10 cellular contexts compared by ENCODE assay signal in genomic region chr3:126746395-126747177, GRCh38. TPM values are rescaled to one million over a fixed set of nuclear protein-coding genes. Genes with fewer than 3 reads are reported as not detected.
A peak's percentile ranks its signal among the peaks of the same experiment; 100 is the strongest.
DNase-seq lines count a peak whose midpoint lies in the region; ATAC-seq and TF ChIP-seq lines count a peak whose summit lies in the region.
"Had no signal": no experiment of that assay in that cellular context is flagged by ENCODE, and none has a peak within 500 bp of the region (broad histone marks: within the 10 kb centered on the region; RNA-seq: fewer than 3 reads in every experiment).

No MANE protein-coding gene starts in this region.

- no peaks in the 10 kb centered on the region; the same call in 1 of the 2 replicates for H3K36me3 ChIP-seq in IMR-90 (ENCODE audit: control insufficient read depth, insufficient read depth, low read length)
- no peaks in the 10 kb centered on the region for H3K36me3 ChIP-seq in mesendoderm (ENCODE audit: control insufficient read depth, insufficient read depth, low read length)

- H4K91ac ChIP-seq in IMR-90 (ENCODE audit: insufficient read depth, low read depth, low read length), result peak overlapping the region; percentile 39; the same call in 1 of the 2 replicates

- H2BK5ac ChIP-seq in IMR-90 (ENCODE audit: low read depth, low read length, poor library complexity, severe bottlenecking), result no peak overlapping the region
- H2BK5ac ChIP-seq in mesendoderm (ENCODE audit: low read length), result no peak overlapping the region

- H3K27ac ChIP-seq in IMR-90 (ENCODE audit: insufficient read depth, low read length), result no peak overlapping the region
- H3K27ac ChIP-seq in mesendoderm (ENCODE audit: low read depth, low read length), result no peak overlapping the region
- H3K27ac ChIP-seq: HL-60 had no signal

- peak overlapping the region; percentile 45; the same call in 1 of the 2 replicates for H2AK5ac ChIP-seq in IMR-90 (ENCODE audit: low read depth, low read length)
- H2AK5ac ChIP-seq in mesendoderm (ENCODE audit: low read length), result no peak overlapping the region

- no peak for TF ChIP-seq CTCF in AG10803 (conservative IDR thresholded peaks at IDR 0.05; ENCODE audit: low read length)
- TF ChIP-seq CTCF in IMR-90 (conservative IDR thresholded peaks at IDR 0.05; ENCODE audit: low read depth, low read length), result peak; percentile 26; the same call in 1 of the 2 replicates
- TF ChIP-seq CTCF in choroid plexus epithelial cell (conservative IDR thresholded peaks at IDR 0.05; ENCODE audit: low read depth, low read length), result peak; percentile 46

- dilution Hi-C loops in IMR-90 (cut with HindIII; ENCODE audit: low sequenced_read_pairs, unreplicated experiment), result no loop called here

- no peak overlapping the region for H3K18ac ChIP-seq in IMR-90 (ENCODE audit: low read depth, low read length)
- H3K18ac ChIP-seq in mesendoderm (ENCODE audit: low read length), result no peak overlapping the region

- H3K27me3 ChIP-seq in IMR-90 (ENCODE audit: control insufficient read depth, insufficient read depth, low read length) (no peaks in the 10 kb centered on the region), mesendoderm (ENCODE audit: insufficient read depth, low read length, poor library complexity) (no peaks in the 10 kb centered on the region)

- CTCF ChIA-PET in IMR-90 (lab: Yijun Ruan, JAX), result interaction anchor here (1.7 kb wide), 1 partner anchor 68 kb away, joined by 4 read pairs; no protein-coding TSS in a partner anchor

- intact Hi-C loops in IMR-90 (cut with micrococcal nuclease), result no loop called here

- peak overlapping the region; percentile 82 for H2AFZ ChIP-seq in IMR-90 (replicated peaks; ENCODE audit: low read length, poor library complexity)

- peaks cover 5% of the 10 kb centered on the region; the same call in 1 of the 2 replicates for H4K20me1 ChIP-seq in IMR-90 (ENCODE audit: insufficient read depth, low read length)

- in situ Hi-C loops in IMR-90 (cut with MboI; ENCODE audit: low sequenced_read_pairs), result no loop called here

- H3K23ac ChIP-seq in IMR-90 (ENCODE audit: low read depth, low read length) (0 out of 2 replicates have a peak overlapping the region, but pooled peaks have one; percentile 31), mesendoderm (ENCODE audit: low read length) (peak overlapping the region; percentile 18)

- H3K9ac ChIP-seq in IMR-90 (ENCODE audit: low read depth, low read length) (peak overlapping the region; percentile 13; the same call in 1 of the 2 replicates), mesendoderm (ENCODE audit: low read length) (no peak overlapping the region)

- H3K9me1 ChIP-seq in IMR-90 (ENCODE audit: insufficient read depth, low read length), result peaks cover 9% of the 10 kb centered on the region; the same call in 1 of the 2 replicates

- H3K4me2 ChIP-seq in IMR-90 (ENCODE audit: low read depth, low read length) (0 out of 2 replicates have a peak overlapping the region, but pooled peaks have one; percentile 44), mesendoderm (ENCODE audit: low read length) (no peak overlapping the region)

- H3K14ac ChIP-seq in IMR-90 (replicated peaks; ENCODE audit: low read depth, low read length), result peak overlapping the region; percentile 88

- peak overlapping the region; percentile 84 for H2AK9ac ChIP-seq in IMR-90 (replicated peaks; ENCODE audit: low read depth, low read length, poor library complexity)

- POLR2A ChIA-PET in IMR-90 (lab: Charles Lee; ENCODE audit: unreplicated experiment), result no interaction called here

- H3K4me3 ChIP-seq in AG10803 (ENCODE audit: low read length) (no peak overlapping the region), IMR-90 (ENCODE audit: insufficient read depth, low read depth, low read length) (no peak overlapping the region), choroid plexus epithelial cell (ENCODE audit: low read depth, low read length) (peak overlapping the region; percentile 25), mesendoderm (ENCODE audit: low read length) (no peak overlapping the region)

- WGBS in IMR-90 (ENCODE audit: extremely low coverage in 2 of 2, insufficient read length in 1 of 2), 2 experiments, result 66% methylated on average over 7 of the region's 18 CpGs; no CpG with 5 or more reads in 1 of the 2 experiments
- no CpG with 5 or more reads among the region's 18 CpGs for WGBS in mesendoderm (ENCODE audit: extremely low coverage, insufficient coverage, low lambda C conversion rate)

- TF ChIP-seq RAD21 in IMR-90 (IDR thresholded peaks at IDR 0.05; ENCODE audit: low read length), result no peak

- BruUV-seq in IMR-90 (replicated peaks; lab: Mats Ljungman, UMichigan), result no TSS peak

- H3K4me1 ChIP-seq in IMR-90 (ENCODE audit: control insufficient read depth, insufficient read depth, low read length), result peaks cover 9% of the 10 kb centered on the region
- H3K4me1 ChIP-seq in mesendoderm (ENCODE audit: control insufficient read depth, low read depth, low read length), result peaks cover 8% of the 10 kb centered on the region

- H3K79me1 ChIP-seq in IMR-90 (ENCODE audit: low read depth in 1 of 2, low read length in 2 of 2), result peaks cover 0 to 6% of the 10 kb centered on the region in 2 experiments; a peak in 1 of 4 replicates
- H3K79me1 ChIP-seq in mesendoderm (ENCODE audit: low read length), result no peaks in the 10 kb centered on the region

- H3K4ac ChIP-seq in IMR-90 (ENCODE audit: low read depth, low read length) (peak overlapping the region; percentile 61), mesendoderm (ENCODE audit: low read depth, low read length) (no peak overlapping the region)

- H2BK15ac ChIP-seq in IMR-90 (ENCODE audit: low read depth, low read length) (no peak overlapping the region), mesendoderm (replicated peaks; ENCODE audit: low read depth) (no peak overlapping the region)

- H2BK120ac ChIP-seq in IMR-90 (ENCODE audit: low read depth, low read length) (peak overlapping the region; percentile 65; the same call in 1 of the 2 replicates), mesendoderm (ENCODE audit: low read depth, low read length) (no peak overlapping the region)

- no peak overlapping the region for H3K56ac ChIP-seq in IMR-90 (ENCODE audit: extremely low read depth, insufficient read depth, low read length)
- H3K56ac ChIP-seq in mesendoderm (ENCODE audit: low read length), result peak overlapping the region; percentile 26

- no peaks in the 10 kb centered on the region for H3K9me3 ChIP-seq in IMR-90 (ENCODE audit: control insufficient read depth, insufficient read depth, low read length)

- TF ChIP-seq POLR2A in IMR-90 (IDR thresholded peaks at IDR 0.05; ENCODE audit: low read depth, low read length), result no peak

- peak; percentile 86 for ATAC-seq in IMR-90 (ENCODE audit: low read depth)
- ATAC-seq in GM21423 (IDR thresholded peaks at IDR 0.05; ENCODE audit: unreplicated experiment), result no peak
- ATAC-seq in HG03095 (IDR thresholded peaks at IDR 0.05; ENCODE audit: unreplicated experiment), result no peak
- no peak for ATAC-seq in HG03354 (IDR thresholded peaks at IDR 0.05; ENCODE audit: poor library complexity, severe bottlenecking, unreplicated experiment)
- ATAC-seq: stimulated activated naive CD8-positive, alpha-beta T cell treated with anti-CD3 and anti-CD28 coated beads, Interleukin-15, Interleukin-2, amounts not matched to agents 100 U/mL and 50 U/mL, for 24 hours had no signal

- H4K8ac ChIP-seq in IMR-90 (ENCODE audit: low read depth in 2 of 2, low read length in 2 of 2), result peak overlapping the region in 1 of 2 experiments; percentile 26; a peak in 1 of 4 replicates
- no peak overlapping the region for H4K8ac ChIP-seq in mesendoderm (ENCODE audit: low read depth, low read length)

- no peak overlapping the region for H4K5ac ChIP-seq in IMR-90 (ENCODE audit: low read depth, low read length)
- H4K5ac ChIP-seq in mesendoderm (ENCODE audit: low read length), result no peak overlapping the region

- no peaks in the 10 kb centered on the region for H3K79me2 ChIP-seq in mesendoderm (ENCODE audit: control insufficient read depth, insufficient read depth, low read length)

- DNase-seq in AG10803 (ENCODE audit: low read depth) (peak; percentile 25), IMR-90 (peak; percentile 74), choroid plexus epithelial cell (ENCODE audit: low read depth) (peak; percentile 76), mesendoderm (peak; percentile 62)
- DNase-seq in central memory CD4-positive, alpha-beta T cell, result no peak
- DNase-seq: stimulated activated naive CD8-positive, alpha-beta T cell treated with anti-CD3 and anti-CD28 coated beads, Interleukin-15, Interleukin-2, amounts not matched to agents 100 U/mL and 50 U/mL, for 24 hours had no signal

- peak overlapping the region; percentile 26 for H2BK20ac ChIP-seq in IMR-90 (ENCODE audit: low read depth, low read length)

TF ChIP-seq in IMR-90, 13 proteins besides CTCF, POLR2A, EP300 and RAD21 (continues in another document):
- TF ChIP-seq CEBPB (IDR thresholded peaks at IDR 0.05; ENCODE audit: low read depth, low read length) (no peak), MXI1 (IDR thresholded peaks at IDR 0.05; ENCODE audit: borderline replicate concordance, low read depth, low read length) (no peak), BHLHE40 (IDR thresholded peaks at IDR 0.05; ENCODE audit: low read depth, low read length) (no peak), ELK1 (IDR thresholded peaks at IDR 0.05; ENCODE audit: borderline replicate concordance, low read depth, low read length) (no peak), FOS (IDR thresholded peaks at IDR 0.05; ENCODE audit: low read depth, low read length) (no peak), RFX5 (IDR thresholded peaks at IDR 0.05; ENCODE audit: low read depth, low read length) (no peak), CHD1 (IDR thresholded peaks at IDR 0.05; ENCODE audit: low read depth, low read length) (no peak), MAZ (IDR thresholded peaks at IDR 0.05; ENCODE audit: borderline replicate concordance, low read depth, low read length) (no peak), MAFK (IDR thresholded peaks at IDR 0.05; ENCODE audit: low read depth, low read length) (no peak), NFE2L2 (IDR thresholded peaks at IDR 0.05; ENCODE audit: low read depth, low read length) (no peak), RCOR1 (IDR thresholded peaks at IDR 0.05; ENCODE audit: insufficient replicate concordance, low read length) (no peak)

RNA-seq across cellular contexts. Expression of gene CHCHD6, which starts 42.5 kb away (rescaled TPM):
- total RNA-seq in IMR-90 (2012; rRNA removed), result 18.8 and 20.6 TPM in 2 replicates
- polyA plus RNA-seq in IMR-90 (2012; rRNA removed), result 28.9 and 29.1 TPM in 2 replicates
- 30.9 and 33.9 TPM in 2 replicates for polyA plus RNA-seq in IMR-90 (2012; cell fraction: cytosol; rRNA removed)
- polyA plus RNA-seq in IMR-90 (2012; cell fraction: nucleus; rRNA removed; ENCODE audit: low replicate concordance), result 15.3 and 19.0 TPM in 2 replicates
- polyA plus RNA-seq in mesendoderm (2013, experiment 1 of 2), result 19.3 TPM
- 20.7 TPM for polyA plus RNA-seq in mesendoderm (2013, experiment 2 of 2)
